Comparison of ENCODE assay signal across 23 cellular contexts in genomic region chr2:148955798-148956197, GRCh38.
"Had no signal": no experiment of that assay in that cellular context is flagged by ENCODE, and none has a peak within 500 bp of the region (broad histone marks: within the 10 kb centered on the region; RNA-seq: fewer than 3 reads in every experiment).

No MANE protein-coding gene starts in this region.

- ATAC-seq: activated CD4-positive, CD25-positive, alpha-beta regulatory T cell treated with anti-CD3 and anti-CD28 coated beads, Interleukin-2, amount 50 U/mL, for 24 hours; activated T-cell treated with anti-CD3 and anti-CD28 coated beads, Interleukin-2, amount 50 U/mL, for 72 hours; esophagus mucosa; gastroesophageal sphincter; heart right ventricle; left cardiac atrium; lower lobe of right lung; natural killer cell treated with Interleukin-12 subunit alpha and Interleukin-12 subunit beta and Interleukin-15 and Interleukin-18, amount 100 ng/mL, for 72 hours had no signal

- H3K4me3 ChIP-seq: ascending aorta, gastroesophageal sphincter, heart right ventricle, lower lobe of right lung, spleen had no signal

- H3K4me1 ChIP-seq: ascending aorta, gastroesophageal sphincter, heart right ventricle, lower lobe of right lung, spleen had no signal

- DNase-seq: activated CD4-positive, alpha-beta T cell treated with anti-CD3 and anti-CD28 coated beads, Interleukin-2, amount 50 U/mL, for 1 hour; activated CD8-positive, alpha-beta memory T cell treated with anti-CD3 and anti-CD28 coated beads for 24 hours; activated gamma-delta T cell; activated T-cell treated with anti-CD3 and anti-CD28 coated beads, Interleukin-2, amount 50 U/mL, for 72 hours; cerebellar nuclear complex; cortex of kidney; effector CD4-positive, alpha-beta T cell; heart right ventricle; immature natural killer cell; left cardiac atrium; lower lobe of right lung; nucleus accumbens; posterior cingulate gyrus; retina; spleen; stimulated activated CD4-positive, alpha-beta T cell treated with anti-CD3 and anti-CD28 coated beads, Interleukin-4, amount 100 ng/mL, for 4 hours; stimulated activated naive CD4-positive, alpha-beta T cell; T1000 had no signal

- H3K27ac ChIP-seq: ascending aorta, gastroesophageal sphincter, heart right ventricle, lower lobe of right lung, spleen had no signal

- H3K27me3 ChIP-seq: ascending aorta, gastroesophageal sphincter, heart right ventricle, spleen had no signal

- H3K36me3 ChIP-seq: ascending aorta, heart right ventricle, lower lobe of right lung, spleen had no signal

- H3K9me3 ChIP-seq: ascending aorta, gastroesophageal sphincter, heart right ventricle, lower lobe of right lung, spleen had no signal
